In genomic region chr2:219277703-219278654, GRCh38 we compare ENCODE assay signal across 8 cellular contexts. TPM values are rescaled to one million over a fixed set of nuclear protein-coding genes. Genes with fewer than 3 reads are reported as not detected.
A peak's percentile ranks its signal among the peaks of the same experiment; 100 is the strongest.
DNase-seq lines count a peak whose midpoint lies in the region; ATAC-seq, FAIRE-seq and TF ChIP-seq lines count a peak whose summit lies in the region.

No MANE protein-coding gene starts in this region.

- H3K4me2 ChIP-seq in OCI-LY1 (ENCODE audit: low read length): peak overlapping the region; percentile 95

- peak overlapping the region; percentile 90 for H3K4me3 Mint-ChIP-seq in stimulated activated effector memory CD8-positive, alpha-beta T cell treated with anti-CD3 and anti-CD28 coated beads, Interleukin-12 subunit alpha, Interleukin-12 subunit beta, amount 100 ng/mL, for 72 hours

- H3K9me3 Mint-ChIP-seq in stimulated activated effector memory CD8-positive, alpha-beta T cell treated with anti-CD3 and anti-CD28 coated beads, Interleukin-12 subunit alpha, Interleukin-12 subunit beta, amount 100 ng/mL, for 72 hours: no peaks in the 10 kb centered on the region

- H2AFZ ChIP-seq in OCI-LY1 (ENCODE audit: low read length): no peak overlapping the region; the same call in 1 of the 2 replicates

- H3K79me2 ChIP-seq in OCI-LY1 (ENCODE audit: insufficient read depth, low read length): peaks cover 18% of the 10 kb centered on the region

- H3K9me3 ChIP-seq in OCI-LY1 (ENCODE audit: low read length): no peaks in the 10 kb centered on the region

- H3F3A ChIP-seq in OCI-LY1 (ENCODE audit: insufficient read depth, low read length): no peaks in the 10 kb centered on the region

- H3K9ac ChIP-seq in OCI-LY1 (ENCODE audit: low read length): peak overlapping the region; percentile 90

- H3K27me3 ChIP-seq in OCI-LY1 (ENCODE audit: insufficient read depth, low read length): no peaks in the 10 kb centered on the region

- peak; percentile 98 for TF ChIP-seq CTCF in OCI-LY1 (IDR thresholded peaks at IDR 0.05; ENCODE audit: low read length)

- DNase-seq in activated CD4-positive, CD25-positive, alpha-beta regulatory T cell (lab: John Stamatoyannopoulos, UW): peak; percentile 30 to 63 (median 35)
- peak; percentile 67 for DNase-seq in HTR-8/SVneo (ENCODE audit: insufficient read length, low spot score)
- peak; percentile 82 for DNase-seq in activated T-cell treated with anti-CD3 and anti-CD28 coated beads, Interleukin-2, amount 50 U/mL, for 1 hour
- DNase-seq in myocyte (ENCODE audit: low read depth): peak; percentile 86
- DNase-seq in stimulated activated effector memory CD8-positive, alpha-beta T cell treated with anti-CD3 and anti-CD28 coated beads, Interleukin-12 subunit alpha, Interleukin-12 subunit beta, amount 100 ng/mL, for 72 hours (ENCODE audit: low spot score in 2 of 2): peak; percentile 69 to 92

- no peaks in the 10 kb centered on the region for H3K9me2 ChIP-seq in OCI-LY1 (ENCODE audit: low read depth, low read length)

- H3K36me3 ChIP-seq in OCI-LY1 (ENCODE audit: insufficient read depth, low read length): peaks cover 20% of the 10 kb centered on the region; the same call in 1 of the 2 replicates

- peak overlapping the region; percentile 99 for H3K27ac ChIP-seq in OCI-LY1 (ENCODE audit: low read depth, low read length, poor library complexity, severe bottlenecking)

- peaks cover 67% of the 10 kb centered on the region for H3K4me1 ChIP-seq in OCI-LY1 (ENCODE audit: insufficient read depth, low read length, severe bottlenecking)

- H3K4me3 ChIP-seq in OCI-LY1 (ENCODE audit: low read depth, low read length, poor library complexity, severe bottlenecking): peak overlapping the region; percentile 79

- H4K20me1 ChIP-seq in OCI-LY1 (ENCODE audit: insufficient read depth, low read length): no peaks in the 10 kb centered on the region

- H3K36me3 Mint-ChIP-seq in stimulated activated effector memory CD8-positive, alpha-beta T cell treated with anti-CD3 and anti-CD28 coated beads, Interleukin-12 subunit alpha, Interleukin-12 subunit beta, amount 100 ng/mL, for 72 hours: peaks cover 37% of the 10 kb centered on the region

- peaks cover 47% of the 10 kb centered on the region for H3K4me1 Mint-ChIP-seq in stimulated activated effector memory CD8-positive, alpha-beta T cell treated with anti-CD3 and anti-CD28 coated beads, Interleukin-12 subunit alpha, Interleukin-12 subunit beta, amount 100 ng/mL, for 72 hours

- ATAC-seq in activated CD4-positive, CD25-positive, alpha-beta regulatory T cell treated with anti-CD3 and anti-CD28 coated beads, Interleukin-2, amount 50 U/mL, for 24 hours: no peak
- ATAC-seq in esophagus mucosa: peak; percentile 30
- no peak for ATAC-seq in stimulated activated effector memory CD8-positive, alpha-beta T cell treated with anti-CD3 and anti-CD28 coated beads, Interleukin-12 subunit alpha, Interleukin-12 subunit beta, amount 100 ng/mL, for 72 hours

- FAIRE-seq in HTR-8/SVneo (lab: Jason Lieb, UNC): peak; percentile 80

- peak overlapping the region; percentile 97 for H3K27ac Mint-ChIP-seq in stimulated activated effector memory CD8-positive, alpha-beta T cell treated with anti-CD3 and anti-CD28 coated beads, Interleukin-12 subunit alpha, Interleukin-12 subunit beta, amount 100 ng/mL, for 72 hours

RNA-seq across cellular contexts. Expression of gene DNAJB2, which starts 1.2 kb away (rescaled TPM):
- total RNA-seq in esophagus mucosa (51.7 TPM), myocyte (40.1 and 80.0 TPM in 2 replicates)
- 57.2 TPM for polyA plus RNA-seq in myocyte (2012)

RNA-seq across cellular contexts. Expression of gene TUBA4A, which starts 24.3 kb away (rescaled TPM):
- 138 TPM for total RNA-seq in esophagus mucosa
- total RNA-seq in myocyte: 120 and 128 TPM in 2 replicates
- 65.1 TPM for polyA plus RNA-seq in myocyte (2012)

RNA-seq across cellular contexts. Expression of gene TUBA4B, which starts 24.9 kb away (rescaled TPM):
- not detected for total RNA-seq in esophagus mucosa
- total RNA-seq in myocyte: 0.11 TPM in 1 of 2 replicates, not detected in the other
- not detected for polyA plus RNA-seq in myocyte (2012)

RNA-seq across cellular contexts. Expression of gene PTPRN, which starts 31.2 kb away (rescaled TPM):
- total RNA-seq in esophagus mucosa: not detected
- total RNA-seq in myocyte: 0.24 and 0.68 TPM in 2 replicates
- 0.15 TPM for polyA plus RNA-seq in myocyte (2012)

RNA-seq across cellular contexts. Expression of gene STK16, which starts 32.7 kb away (rescaled TPM):
- total RNA-seq in esophagus mucosa (30.0 TPM), myocyte (18.3 and 19.4 TPM in 2 replicates)
- 65.8 TPM for polyA plus RNA-seq in myocyte (2012)

Comparison
In these comparisons a context has a peak if more than half of its experiments do, and no peak if none do; other contexts are left out.
1. DNase-seq: peak in every context shown above with its lines; median percentile 86 in myocyte; 82 in activated T-cell treated with anti-CD3 and anti-CD28 coated beads, Interleukin-2, amount 50 U/mL, for 1 hour; 80 in stimulated activated effector memory CD8-positive, alpha-beta T cell treated with anti-CD3 and anti-CD28 coated beads, Interleukin-12 subunit alpha, Interleukin-12 subunit beta, amount 100 ng/mL, for 72 hours; 67 in HTR-8/SVneo; 35 in activated CD4-positive, CD25-positive, alpha-beta regulatory T cell.